Comparison of ENCODE assay signal across 20 cellular contexts in genomic region chr11:134599180-134599810, GRCh38.
DNase-seq lines count a peak whose midpoint lies in the region; ATAC-seq and TF ChIP-seq lines count a peak whose summit lies in the region.
"Had no signal": no experiment of that assay in that cellular context is flagged by ENCODE, and none has a peak within 500 bp of the region (broad histone marks: within the 10 kb centered on the region; RNA-seq: fewer than 3 reads in every experiment).

No MANE protein-coding gene starts in this region.

- no peaks in the 10 kb centered on the region; the same call in 1 of the 2 replicates for H3K9me3 ChIP-seq in Loucy (ENCODE audit: insufficient read depth, low read depth, low read length)

- H3K4me3 ChIP-seq in Loucy (ENCODE audit: low read length, poor library complexity, severe bottlenecking) (peak overlapping the region; percentile 34), epithelial cell of proximal tubule (ENCODE audit: low read depth, low read length) (no peak overlapping the region)

- H3K36me3 ChIP-seq in Loucy (ENCODE audit: insufficient read depth, low read length): no peaks in the 10 kb centered on the region

- peak; percentile 5 for DNase-seq in activated CD4-positive, alpha-beta memory T cell treated with anti-CD3 and anti-CD28 coated beads, Interleukin-2, amount 10 ng/mL, durations not matched to agents 7 days and 5 days
- no peak for DNase-seq in activated CD4-positive, alpha-beta memory T cell treated with anti-CD3 and anti-CD28 coated beads for 36 hours
- DNase-seq in epithelial cell of proximal tubule (ENCODE audit: low read depth) (peak; percentile 27), sciatic nerve (ENCODE audit: low spot score) (peak; percentile 39)
- DNase-seq: activated B cell treated with CpG ODN at 0.5 μM for 24 hours; activated CD4-positive, alpha-beta T cell treated with anti-CD3 and anti-CD28 coated beads, Interleukin-2, amount 50 U/mL, for 48 hours; activated naive CD4-positive, alpha-beta T cell treated with anti-CD3 and anti-CD28 coated beads for 36 hours; activated T-cell treated with anti-CD3 and anti-CD28 coated beads, Interleukin-2, amount 50 U/mL, for 24 hours; Calu3; mesenchymal stem cell; naive thymus-derived CD8-positive, alpha-beta T cell; NCI-H1105; NCI-H510A; SK-N-SH had no signal

- no peaks in the 10 kb centered on the region for H3K79me2 ChIP-seq in Loucy (ENCODE audit: insufficient read depth, low read length)

- peak overlapping the region; percentile 57 for H3K4me2 ChIP-seq in Loucy (ENCODE audit: low read depth, low read length, poor library complexity, severe bottlenecking)
- H3K4me2 ChIP-seq: SK-N-SH had no signal

- H3K4me1 Mint-ChIP-seq in activated CD4-positive, alpha-beta memory T cell treated with anti-CD3 and anti-CD28 coated beads, Interleukin-2, amount 10 ng/mL, durations not matched to agents 7 days and 5 days: no peaks in the 10 kb centered on the region
- no peaks in the 10 kb centered on the region for H3K4me1 Mint-ChIP-seq in activated CD4-positive, alpha-beta memory T cell treated with anti-CD3 and anti-CD28 coated beads for 36 hours (ENCODE audit: low read depth)
- H3K4me1 Mint-ChIP-seq in stimulated activated memory B cell treated with anti-CD40 and anti-IgM and Interleukin-4, amounts not matched to agents 10 μg/mL and 1 μg/mL and 100 μg/mL, for 72 hours: no peaks in the 10 kb centered on the region
- H3K4me1 Mint-ChIP-seq: activated B cell treated with CpG ODN at 0.5 μM for 24 hours; naive thymus-derived CD8-positive, alpha-beta T cell had no signal

- H3K36me3 Mint-ChIP-seq in activated CD4-positive, alpha-beta memory T cell treated with anti-CD3 and anti-CD28 coated beads, Interleukin-2, amount 10 ng/mL, durations not matched to agents 7 days and 5 days (ENCODE audit: low read depth): no peaks in the 10 kb centered on the region
- no peaks in the 10 kb centered on the region for H3K36me3 Mint-ChIP-seq in activated CD4-positive, alpha-beta memory T cell treated with anti-CD3 and anti-CD28 coated beads for 36 hours
- no peaks in the 10 kb centered on the region for H3K36me3 Mint-ChIP-seq in stimulated activated memory B cell treated with anti-CD40 and anti-IgM and Interleukin-4, amounts not matched to agents 10 μg/mL and 1 μg/mL and 100 μg/mL, for 72 hours
- H3K36me3 Mint-ChIP-seq: naive thymus-derived CD8-positive, alpha-beta T cell had no signal

- H3K4me1 ChIP-seq in Loucy (ENCODE audit: insufficient read depth, low read length, poor library complexity, severe bottlenecking): peaks cover 24% of the 10 kb centered on the region

- H3K9me3 Mint-ChIP-seq in activated CD4-positive, alpha-beta memory T cell treated with anti-CD3 and anti-CD28 coated beads, Interleukin-2, amount 10 ng/mL, durations not matched to agents 7 days and 5 days: no peaks in the 10 kb centered on the region
- no peaks in the 10 kb centered on the region for H3K9me3 Mint-ChIP-seq in activated CD4-positive, alpha-beta memory T cell treated with anti-CD3 and anti-CD28 coated beads for 36 hours
- H3K9me3 Mint-ChIP-seq in stimulated activated memory B cell treated with anti-CD40 and anti-IgM and Interleukin-4, amounts not matched to agents 10 μg/mL and 1 μg/mL and 100 μg/mL, for 72 hours: no peaks in the 10 kb centered on the region
- H3K9me3 Mint-ChIP-seq: activated B cell treated with CpG ODN at 0.5 μM for 24 hours; activated naive CD4-positive, alpha-beta T cell treated with anti-CD3 and anti-CD28 coated beads for 36 hours; activated T-cell treated with anti-CD3 and anti-CD28 coated beads, Interleukin-2, amount 50 U/mL, for 24 hours; naive thymus-derived CD8-positive, alpha-beta T cell; T-helper 2 cell treated with Interferon-gamma antibody and Interleukin-4, amounts not matched to agents 5 μg/mL and 100 μg/mL, for 36 hours had no signal

- CTCF ChIA-PET in activated CD4-positive, alpha-beta memory T cell treated with anti-CD3 and anti-CD28 coated beads, Interleukin-2, amount 10 ng/mL, durations not matched to agents 7 days and 5 days (lab: Charles Lee): interaction anchor here (1.0 kb wide), 1 partner anchor 242 kb away, joined by 3 read pairs; no protein-coding TSS in a partner anchor
- CTCF ChIA-PET in activated CD4-positive, alpha-beta memory T cell treated with anti-CD3 and anti-CD28 coated beads for 36 hours (lab: Charles Lee): no interaction called here

- H3K27me3 ChIP-seq in Loucy (ENCODE audit: insufficient read depth, low read length, poor library complexity, severe bottlenecking): no peaks in the 10 kb centered on the region

- no peak overlapping the region for H2AFZ ChIP-seq in Loucy (ENCODE audit: low read length)

- H3K9ac ChIP-seq in Loucy (ENCODE audit: low read depth, low read length, poor library complexity, severe bottlenecking): no peak overlapping the region
- H3K9ac ChIP-seq: SK-N-SH had no signal

- H3F3A ChIP-seq in Loucy (ENCODE audit: low read depth): no peaks in the 10 kb centered on the region

- intact Hi-C loops in activated CD4-positive, alpha-beta memory T cell treated with anti-CD3 and anti-CD28 coated beads for 36 hours (cut with micrococcal nuclease): no loop called here
- intact Hi-C loops in sciatic nerve (cut with DNase I): no loop called here

- TF ChIP-seq CTCF in Loucy (conservative IDR thresholded peaks at IDR 0.05; ENCODE audit: low read length) (no peak), epithelial cell of proximal tubule (conservative IDR thresholded peaks at IDR 0.05; ENCODE audit: low read depth, low read length) (no peak)

- H4K20me1 ChIP-seq in Loucy (ENCODE audit: insufficient read depth, low read length, poor library complexity, severe bottlenecking): no peaks in the 10 kb centered on the region

- H3K27me3 Mint-ChIP-seq in activated CD4-positive, alpha-beta memory T cell treated with anti-CD3 and anti-CD28 coated beads, Interleukin-2, amount 10 ng/mL, durations not matched to agents 7 days and 5 days: peaks cover 32% of the 10 kb centered on the region
- H3K27me3 Mint-ChIP-seq in activated CD4-positive, alpha-beta memory T cell treated with anti-CD3 and anti-CD28 coated beads for 36 hours: peaks cover 12% of the 10 kb centered on the region
- no peaks in the 10 kb centered on the region for H3K27me3 Mint-ChIP-seq in stimulated activated memory B cell treated with anti-CD40 and anti-IgM and Interleukin-4, amounts not matched to agents 10 μg/mL and 1 μg/mL and 100 μg/mL, for 72 hours

- H3K4me3 Mint-ChIP-seq in activated CD4-positive, alpha-beta memory T cell treated with anti-CD3 and anti-CD28 coated beads, Interleukin-2, amount 10 ng/mL, durations not matched to agents 7 days and 5 days: no peak overlapping the region
- H3K4me3 Mint-ChIP-seq in activated CD4-positive, alpha-beta memory T cell treated with anti-CD3 and anti-CD28 coated beads for 36 hours: no peak overlapping the region
- H3K4me3 Mint-ChIP-seq in stimulated activated memory B cell treated with anti-CD40 and anti-IgM and Interleukin-4, amounts not matched to agents 10 μg/mL and 1 μg/mL and 100 μg/mL, for 72 hours: no peak overlapping the region
- H3K4me3 Mint-ChIP-seq: activated B cell treated with CpG ODN at 0.5 μM for 24 hours; activated naive CD4-positive, alpha-beta T cell treated with anti-CD3 and anti-CD28 coated beads for 36 hours; activated T-cell treated with anti-CD3 and anti-CD28 coated beads, Interleukin-2, amount 50 U/mL, for 24 hours; naive thymus-derived CD8-positive, alpha-beta T cell; T-helper 2 cell treated with Interferon-gamma antibody and Interleukin-4, amounts not matched to agents 5 μg/mL and 100 μg/mL, for 36 hours had no signal

- H3K9me2 ChIP-seq in Loucy (replicated peaks; ENCODE audit: low read depth, low read length): no peaks in the 10 kb centered on the region
- H3K9me2 ChIP-seq: SK-N-SH had no signal

- H3K27ac Mint-ChIP-seq in activated CD4-positive, alpha-beta memory T cell treated with anti-CD3 and anti-CD28 coated beads, Interleukin-2, amount 10 ng/mL, durations not matched to agents 7 days and 5 days: no peak overlapping the region
- H3K27ac Mint-ChIP-seq in activated CD4-positive, alpha-beta memory T cell treated with anti-CD3 and anti-CD28 coated beads for 36 hours: no peak overlapping the region
- H3K27ac Mint-ChIP-seq in stimulated activated memory B cell treated with anti-CD40 and anti-IgM and Interleukin-4, amounts not matched to agents 10 μg/mL and 1 μg/mL and 100 μg/mL, for 72 hours: no peak overlapping the region
- H3K27ac Mint-ChIP-seq: activated B cell treated with CpG ODN at 0.5 μM for 24 hours; activated naive CD4-positive, alpha-beta T cell treated with anti-CD3 and anti-CD28 coated beads for 36 hours; activated T-cell treated with anti-CD3 and anti-CD28 coated beads, Interleukin-2, amount 50 U/mL, for 24 hours; T-helper 2 cell treated with Interferon-gamma antibody and Interleukin-4, amounts not matched to agents 5 μg/mL and 100 μg/mL, for 36 hours had no signal

- POLR2A ChIA-PET in activated CD4-positive, alpha-beta memory T cell treated with anti-CD3 and anti-CD28 coated beads, Interleukin-2, amount 10 ng/mL, durations not matched to agents 7 days and 5 days (lab: Charles Lee): no interaction called here
- POLR2A ChIA-PET in activated CD4-positive, alpha-beta memory T cell treated with anti-CD3 and anti-CD28 coated beads for 36 hours (lab: Charles Lee): no interaction called here

- no peak for ATAC-seq in sciatic nerve
- ATAC-seq in GM18519 (IDR thresholded peaks at IDR 0.05; ENCODE audit: low FRiP score, unreplicated experiment): no peak
- ATAC-seq in HG03108 (IDR thresholded peaks at IDR 0.05; ENCODE audit: unreplicated experiment): no peak
- ATAC-seq in stimulated activated memory B cell treated with anti-CD40 and anti-IgM and Interleukin-4, amounts not matched to agents 10 μg/mL and 1 μg/mL and 100 μg/mL, for 72 hours: no peak
- ATAC-seq: HCT116; naive thymus-derived CD8-positive, alpha-beta T cell had no signal
